Comparison of ENCODE assay signal across 12 cellular contexts in genomic region chr17:45046536-45047125, GRCh38. TPM values are rescaled to one million over a fixed set of nuclear protein-coding genes. Genes with fewer than 3 reads are reported as not detected.
DNase-seq lines count a peak whose midpoint lies in the region; ATAC-seq and TF ChIP-seq lines count a peak whose summit lies in the region.
"Had no signal": no experiment of that assay in that cellular context is flagged by ENCODE, and none has a peak within 500 bp of the region (broad histone marks: within the 10 kb centered on the region; RNA-seq: fewer than 3 reads in every experiment).

No MANE protein-coding gene starts in this region.

- peak overlapping the region; percentile 85 for H2BK12ac ChIP-seq in trophoblast cell (ENCODE audit: low read length)

- no peak for TF ChIP-seq CTCF in brain (conservative IDR thresholded peaks at IDR 0.05)

- intact Hi-C loops in aorta (cut with DNase I), result no loop called here

- peak overlapping the region in 2 of 5 experiments; percentile 16 to 32 for H3K4me3 Mint-ChIP-seq in brain

- peaks cover 11% of the 10 kb centered on the region for H3K79me2 ChIP-seq in trophoblast cell (ENCODE audit: control insufficient read depth, insufficient read depth, low read length, poor library complexity)

- peaks cover 0 to 2% (median 0%) of the 10 kb centered on the region in 5 experiments for H3K9me3 Mint-ChIP-seq in brain

- H4K12ac ChIP-seq in trophoblast cell (ENCODE audit: low read depth, low read length), result peak overlapping the region; percentile 86

- peak overlapping the region; percentile 57 for H2BK5ac ChIP-seq in trophoblast cell (ENCODE audit: low read depth, low read length, poor library complexity)

- peak overlapping the region; percentile 84 for H2BK120ac ChIP-seq in trophoblast cell (ENCODE audit: insufficient read depth, low read length, poor library complexity)

- H3K18ac ChIP-seq in trophoblast cell (ENCODE audit: low read length), result peak overlapping the region; percentile 90

- H3K36me3 ChIP-seq in trophoblast cell (ENCODE audit: control insufficient read depth in 1 of 2, insufficient read depth in 2 of 2, low read length in 2 of 2) (peaks cover 0 to 4% of the 10 kb centered on the region in 2 experiments), aorta (ENCODE audit: control insufficient read depth in 1 of 2, insufficient read depth in 2 of 2, low read length in 1 of 2) (no peaks in the 10 kb centered on the region)
- H3K36me3 ChIP-seq: stomach had no signal

- peaks cover 17% of the 10 kb centered on the region for H3K79me1 ChIP-seq in trophoblast cell (ENCODE audit: low read length)

- no peak overlapping the region for H3K4me2 ChIP-seq in trophoblast cell (ENCODE audit: low read length)

- peak; percentile 79 for DNase-seq in ELR (ENCODE audit: low read depth)
- DNase-seq in LHCN-M2 (ENCODE audit: low read depth), result peak; percentile 34
- peak in 1 of 2 donors; percentile 9 for DNase-seq in trophoblast cell
- DNase-seq in aorta, result no peak
- DNase-seq: heart right ventricle; mucosa of descending colon; NCI-H446 treated with DMSO at 0.1 percent for 48 hours; stimulated activated CD4-positive, alpha-beta T cell treated with anti-CD3 and anti-CD28 coated beads, Interleukin-12 subunit alpha, Interleukin-12 subunit beta, amount 100 ng/mL, for 4 hours; stomach had no signal

- H2AK5ac ChIP-seq in trophoblast cell (ENCODE audit: low read length), result peak overlapping the region; percentile 78

- peak overlapping the region; percentile 41 to 87 (median 50) for H3K27ac Mint-ChIP-seq in brain

- no peaks in the 10 kb centered on the region for H3K9me3 ChIP-seq in trophoblast cell (ENCODE audit: insufficient read depth, low read depth, low read length)
- H3K9me3 ChIP-seq in aorta (ENCODE audit: control insufficient read depth, low read length), result no peaks in the 10 kb centered on the region
- H3K9me3 ChIP-seq: heart right ventricle, mucosa of descending colon, stomach had no signal

- H3K4ac ChIP-seq in trophoblast cell (ENCODE audit: low read depth, low read length), result peak overlapping the region; percentile 73

- H3K27me3 ChIP-seq in trophoblast cell (ENCODE audit: insufficient read depth, low read length) (no peaks in the 10 kb centered on the region), aorta (ENCODE audit: control insufficient read depth in 1 of 2, insufficient read depth in 2 of 2, low read length in 1 of 2) (no peaks in the 10 kb centered on the region)
- H3K27me3 ChIP-seq: heart right ventricle, stomach had no signal

- H3K27me3 Mint-ChIP-seq in brain, result peaks cover 3% of the 10 kb centered on the region

- no peak overlapping the region for H3K9ac ChIP-seq in trophoblast cell (ENCODE audit: low read length)

- ATAC-seq in aorta (ENCODE audit: low FRiP score), result no peak
- ATAC-seq in GM21447 (IDR thresholded peaks at IDR 0.05; ENCODE audit: unreplicated experiment), result no peak
- ATAC-seq in HG02798 (IDR thresholded peaks at IDR 0.05; ENCODE audit: poor library complexity, unreplicated experiment), result no peak
- ATAC-seq: heart right ventricle, mucosa of descending colon had no signal

- peak overlapping the region; percentile 81 for H4K8ac ChIP-seq in trophoblast cell (ENCODE audit: low read depth, low read length)

- peak overlapping the region; percentile 52 for H2AFZ ChIP-seq in trophoblast cell (ENCODE audit: insufficient read depth, low read length, poor library complexity)

- H3K27ac ChIP-seq in trophoblast cell (ENCODE audit: low read depth, low read length), result peak overlapping the region; percentile 51
- no peak overlapping the region for H3K27ac ChIP-seq in aorta (ENCODE audit: low read depth in 1 of 2, low read length in 2 of 2)
- H3K27ac ChIP-seq: heart right ventricle, stomach had no signal

- H3K4me1 ChIP-seq in trophoblast cell (ENCODE audit: control insufficient read depth in 1 of 2, insufficient read depth in 2 of 2, low read length in 2 of 2) (peaks cover 5 to 11% of the 10 kb centered on the region in 2 experiments), aorta (ENCODE audit: control insufficient read depth in 1 of 2, insufficient read depth in 2 of 2, low read length in 2 of 2) (peaks cover 0 to 3% of the 10 kb centered on the region in 2 donors)

- WGBS in trophoblast cell (ENCODE audit: extremely low coverage, insufficient coverage, insufficient read length), result no CpG with 5 or more reads among the region's 9 CpGs
- 89 to 90% methylated on average over 7 to 9 of the region's 9 CpGs for WGBS in aorta, 2 donors

- peaks cover 16% of the 10 kb centered on the region for H3K36me3 Mint-ChIP-seq in brain

- peaks cover 81% of the 10 kb centered on the region for H3K4me1 Mint-ChIP-seq in brain

- peak overlapping the region; percentile 47 for H4K91ac ChIP-seq in trophoblast cell (ENCODE audit: low read depth, low read length)

- H3K14ac ChIP-seq in trophoblast cell (ENCODE audit: low read length), result peak overlapping the region; percentile 46

- no peak overlapping the region for H3K23ac ChIP-seq in trophoblast cell (ENCODE audit: low read length)

- no peak overlapping the region for H3K4me3 ChIP-seq in trophoblast cell (ENCODE audit: low read depth, low read length)
- H3K4me3 ChIP-seq in aorta (ENCODE audit: low read length in 2 of 2), result no peak overlapping the region
- H3K4me3 ChIP-seq: heart right ventricle, mucosa of descending colon, stomach had no signal

RNA-seq across cellular contexts. Expression of gene DCAKD, which starts 4.8 kb away (rescaled TPM):
- total RNA-seq in LHCN-M2 (2014; rRNA removed), result 72.7 and 87.9 TPM in 2 replicates
- 37.9 TPM for polyA plus RNA-seq in LHCN-M2 (2012)
- polyA plus RNA-seq in brain (ENCODE audit: insufficient read depth, low read depth, low replicate concordance), result 95.0 TPM
- 34.4 and 36.2 TPM in 2 replicates for polyA plus RNA-seq in trophoblast cell (2013)
- total RNA-seq in aorta, result 10 to 100 TPM; 22.7 to 33.1 TPM
- polyA plus RNA-seq in aorta, result 10 to 100 TPM; 14.5 to 20.1 TPM

RNA-seq across cellular contexts. Expression of gene NMT1, which starts 14.5 kb away (rescaled TPM):
- total RNA-seq in LHCN-M2 (2014; rRNA removed) (80.8 and 89.8 TPM in 2 replicates), aorta (100 to 1,000 TPM; 103 to 104 TPM)
- 75.6 TPM for polyA plus RNA-seq in LHCN-M2 (2012)
- polyA plus RNA-seq in brain (ENCODE audit: insufficient read depth, low read depth, low replicate concordance) (60.8 TPM), aorta (100 to 1,000 TPM in 1 of 2 donors, 10 to 100 TPM in 1; 33.8 to 124 TPM)
- 114 and 115 TPM in 2 replicates for polyA plus RNA-seq in trophoblast cell (2013)

Comparison
In these comparisons a context has a peak if more than half of its experiments do, and no peak if none do; other contexts are left out.
1. DNase-seq: peak in ELR (single experiment) and LHCN-M2 (single experiment); none in aorta (0 of 2).